Comparison of ENCODE assay signal across 18 cellular contexts in genomic region chr10:1293636-1294440, GRCh38.
DNase-seq lines count a peak whose midpoint lies in the region; ATAC-seq and TF ChIP-seq lines count a peak whose summit lies in the region.
"Had no signal": no experiment of that assay in that cellular context is flagged by ENCODE, and none has a peak within 500 bp of the region (broad histone marks: within the 10 kb centered on the region; RNA-seq: fewer than 3 reads in every experiment).

No MANE protein-coding gene starts in this region.

- no peaks in the 10 kb centered on the region for H3K23me2 ChIP-seq in H9 (ENCODE audit: insufficient read length, low read depth, low read length, poor library complexity, severe bottlenecking)

- no peak overlapping the region for H3K4me3 ChIP-seq in sigmoid colon
- H3K4me3 ChIP-seq: gastrocnemius medialis, SJSA1, suprapubic skin had no signal

- no peak overlapping the region for H2BK20ac ChIP-seq in H9 (ENCODE audit: low read depth, low read length, poor library complexity, severe bottlenecking)

- no peak for TF ChIP-seq EP300 in sigmoid colon (IDR thresholded peaks at IDR 0.05)

- peak overlapping the region; percentile 57 to 84 (median 75); a peak in 6 of 7 replicates for H3K27ac Mint-ChIP-seq in H9

- no peaks in the 10 kb centered on the region for H4K20me1 ChIP-seq in H9 (ENCODE audit: control insufficient read depth, insufficient read depth, insufficient read length)

- peaks cover 2 to 3% of the 10 kb centered on the region in 2 experiments for H3K9me3 Mint-ChIP-seq in H9

- no peak overlapping the region for H2BK12ac ChIP-seq in H9 (ENCODE audit: insufficient read length, low read depth, low read length)

- no peak overlapping the region for H4K5ac ChIP-seq in H9 (ENCODE audit: insufficient read length, low read depth, low read length)

- no peak overlapping the region for H2BK120ac ChIP-seq in H9 (ENCODE audit: low read depth, low read length, poor library complexity, severe bottlenecking)

- peaks cover 4% of the 10 kb centered on the region for H3K27me3 Mint-ChIP-seq in H9 (ENCODE audit: low read depth)

- H4K91ac ChIP-seq in H9 (ENCODE audit: insufficient read length, low read depth, low read length): no peak overlapping the region

- no peak overlapping the region for H3K9ac ChIP-seq in H9 (ENCODE audit: extremely low read depth, insufficient read length, low read length)

- H3K27ac ChIP-seq in H9 (ENCODE audit: insufficient read length, low read depth, low read length) (no peak overlapping the region), cingulate gyrus (ENCODE audit: low read depth, low read length) (peak overlapping the region; percentile 15), sigmoid colon (no peak overlapping the region)
- H3K27ac ChIP-seq: gastrocnemius medialis, SJSA1, suprapubic skin had no signal

- TF ChIP-seq POLR2A in sigmoid colon (IDR thresholded peaks at IDR 0.05): no peak

- H3K79me1 ChIP-seq in H9 (ENCODE audit: insufficient read depth, low read depth, low read length, poor library complexity, severe bottlenecking): no peaks in the 10 kb centered on the region

- WGBS in H9 (ENCODE audit: extremely low coverage, insufficient read length, low lambda C conversion rate): no CpG with 5 or more reads among the region's 10 CpGs
- WGBS in sigmoid colon, 2 donors: 53 to 72% methylated on average over 10 of the region's 10 CpGs

- ATAC-seq in GM18861 (IDR thresholded peaks at IDR 0.05; ENCODE audit: unreplicated experiment) (no peak), GM19351 (IDR thresholded peaks at IDR 0.05; ENCODE audit: unreplicated experiment) (no peak)
- ATAC-seq: gastrocnemius medialis had no signal

- TF ChIP-seq CTCF in H9 (conservative IDR thresholded peaks at IDR 0.05) (no peak), sigmoid colon (IDR thresholded peaks at IDR 0.05) (no peak)

- H3K27me3 ChIP-seq in H9 (ENCODE audit: insufficient read depth, low read length) (no peaks in the 10 kb centered on the region), sigmoid colon (no peaks in the 10 kb centered on the region)
- H3K27me3 ChIP-seq: gastrocnemius medialis, suprapubic skin had no signal

- H3K4me1 Mint-ChIP-seq in H9: peaks cover 43 to 51% of the 10 kb centered on the region in 2 experiments

- H3K56ac ChIP-seq in H9 (ENCODE audit: insufficient read length, low read depth, low read length): no peak overlapping the region

- H3K4me1 ChIP-seq in H9 (ENCODE audit: insufficient read depth, low read length) (peaks cover 3% of the 10 kb centered on the region; the same call in 1 of the 2 replicates), sigmoid colon (peaks cover 0 to 8% (median 0%) of the 10 kb centered on the region in 4 donors)
- H3K4me1 ChIP-seq: gastrocnemius medialis, SJSA1 had no signal

- H3K23ac ChIP-seq in H9 (ENCODE audit: insufficient read length, low read depth, low read length): no peak overlapping the region

- no peak overlapping the region for H2BK15ac ChIP-seq in H9 (ENCODE audit: low read depth, low read length)

- H3K36me3 Mint-ChIP-seq in H9 (ENCODE audit: insufficient read depth in 1 of 3, low read depth in 3 of 3): peaks cover 0 to 10% (median 0%) of the 10 kb centered on the region in 3 experiments; a peak in 2 of 7 replicates

- H2AK5ac ChIP-seq in H9 (ENCODE audit: insufficient read length, low read length): no peak overlapping the region

- intact Hi-C loops in sigmoid colon (cut with DNase I): no loop called here

- no peaks in the 10 kb centered on the region for H3K36me3 ChIP-seq in sigmoid colon
- H3K36me3 ChIP-seq: gastrocnemius medialis, SJSA1, suprapubic skin had no signal

- no peaks in the 10 kb centered on the region for H3K79me2 ChIP-seq in H9 (ENCODE audit: insufficient read depth, low read length)

- H3K9me3 ChIP-seq in H9 (ENCODE audit: control insufficient read depth, low read depth, low read length) (no peaks in the 10 kb centered on the region), sigmoid colon (no peaks in the 10 kb centered on the region)
- H3K9me3 ChIP-seq: gastrocnemius medialis, SJSA1, suprapubic skin had no signal

- peak overlapping the region; percentile 21 to 61; a peak in 3 of 5 replicates for H3K4me3 Mint-ChIP-seq in H9

- H3K4me2 ChIP-seq in H9 (ENCODE audit: insufficient read depth, insufficient read length, low read length): peak overlapping the region; percentile 30

- H3K4ac ChIP-seq in H9 (ENCODE audit: low read depth, low read length): no peak overlapping the region

- no peak overlapping the region for H3K14ac ChIP-seq in H9 (ENCODE audit: insufficient read depth, low read length)

- peak; percentile 54 for DNase-seq in H9
- peak; percentile 74 for DNase-seq in left kidney (ENCODE audit: low read depth, low spot score)
- peak; percentile 26 for DNase-seq in sigmoid colon
- DNase-seq in SHP77 treated with DMSO at 0.1 percent for 48 hours (lab: John Stamatoyannopoulos, UW): no peak
- no peak for DNase-seq in NCI-H2029 treated with DMSO at 0.1 percent for 48 hours (lab: John Stamatoyannopoulos, UW)
- DNase-seq: activated CD4-positive, alpha-beta T cell treated with anti-CD3 and anti-CD28 coated beads, Interleukin-2, amount 50 U/mL, for 48 hours; activated T-cell treated with anti-CD3 and anti-CD28 coated beads, Interleukin-2, amount 50 U/mL, for 48 hours; DMS153; gastrocnemius medialis; Karpas-422; kidney; NCI-H1417 treated with DMSO at 0.1 percent for 48 hours; stimulated activated CD4-positive, alpha-beta T cell treated with anti-CD3 and anti-CD28 coated beads, Interleukin-1b, Interleukin-23, amount 100 ng/mL, for 48 hours had no signal

- no peak overlapping the region for H3K18ac ChIP-seq in H9 (ENCODE audit: insufficient read length, low read depth, low read length)

- H2BK5ac ChIP-seq in H9 (ENCODE audit: insufficient read length, low read length): no peak overlapping the region

- no peak overlapping the region for H3T11ph ChIP-seq in H9 (ENCODE audit: low read length)

- H4K8ac ChIP-seq in H9 (replicated peaks; ENCODE audit: insufficient read length, low read depth, low read length): no peak overlapping the region

- no peak overlapping the region for H2AFZ ChIP-seq in H9 (ENCODE audit: low read length)

Comparison
In these comparisons a context has a peak if more than half of its experiments do, and no peak if none do; other contexts are left out.
1. DNase-seq: peak in H9 (single experiment), left kidney (single experiment) and sigmoid colon (single experiment); none in SHP77 treated with DMSO at 0.1 percent for 48 hours (single experiment) and NCI-H2029 treated with DMSO at 0.1 percent for 48 hours (single experiment).